In the genomic region with DNA sequence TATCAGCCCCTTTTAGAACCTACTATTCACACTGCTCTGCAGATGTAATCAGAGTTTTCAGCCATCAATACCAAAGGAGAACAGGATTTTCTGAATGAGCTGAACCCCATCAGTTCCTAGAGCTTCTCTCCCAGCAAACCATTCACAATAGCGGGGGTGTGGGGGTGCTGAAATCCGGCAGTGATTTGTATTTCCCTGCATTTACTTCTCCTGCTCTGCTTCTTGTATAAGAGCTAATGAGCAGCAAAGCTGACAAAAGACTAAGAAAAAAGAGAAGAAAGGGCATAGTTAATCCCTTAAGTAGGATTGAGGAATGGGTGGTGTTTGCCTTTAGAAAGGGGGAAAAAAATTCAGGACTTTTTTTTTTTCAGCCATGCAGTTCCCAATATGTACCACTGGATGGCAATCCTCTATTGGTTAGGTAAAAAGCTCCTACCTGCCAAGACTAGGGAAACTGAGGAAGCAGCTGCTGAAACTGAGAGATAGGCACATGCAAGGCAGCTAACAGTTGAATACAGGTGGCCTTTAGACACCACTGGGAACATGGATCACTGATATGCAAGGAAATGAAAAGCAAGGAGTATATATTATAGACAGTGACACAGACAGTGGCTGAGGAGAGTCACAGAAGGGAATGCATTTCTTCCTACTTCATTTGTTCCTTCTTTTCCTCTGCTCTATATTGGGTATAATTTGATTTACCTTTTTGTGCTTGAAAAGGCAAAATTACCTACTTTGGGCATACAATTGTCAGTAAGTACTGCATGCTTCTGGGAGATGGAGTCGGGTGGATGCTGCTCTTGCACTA, we compare ENCODE assay signal across 9 cellular contexts.
DNase-seq lines count a peak whose midpoint lies in the region; ATAC-seq and TF ChIP-seq lines count a peak whose summit lies in the region.
"Had no signal": no experiment of that assay in that cellular context is flagged by ENCODE, and none has a peak within 500 bp of the region (broad histone marks: within the 10 kb centered on the region; RNA-seq: fewer than 3 reads in every experiment).

No MANE protein-coding gene starts in this region.

- H3K27me3 Mint-ChIP-seq in CD4-positive, alpha-beta T cell, result no peaks in the 10 kb centered on the region

- POLR2A ChIA-PET in AG04449 (lab: Yijun Ruan, JAX), result no interaction called here
- POLR2A ChIA-PET in CD4-positive, alpha-beta T cell (lab: Charles Lee), result no interaction called here

- DNase-seq in AG04449 (ENCODE audit: low read depth, low spot score) (no peak), inferior parietal cortex (ENCODE audit: extremely low spot score) (peak; percentile 6), NCI-H510A (lab: John Stamatoyannopoulos, UW) (no peak), NOMO-1 treated with dmso at 0.1 percent for 144 hours (lab: John Stamatoyannopoulos, UW; ENCODE audit: unreplicated experiment) (no peak)
- DNase-seq in CD4-positive, alpha-beta T cell, result no peak
- no peak for DNase-seq in stimulated activated CD4-positive, alpha-beta T cell treated with anti-CD3 and anti-CD28 coated beads, Interleukin-2, amount 100 ng/mL, for 48 hours
- DNase-seq: activated CD4-positive, CD25-positive, alpha-beta regulatory T cell treated with anti-CD3 and anti-CD28 coated beads, Interleukin-2, amount 50 U/mL, for 72 hours had no signal

- H3K9me3 Mint-ChIP-seq in CD4-positive, alpha-beta T cell, result no peaks in the 10 kb centered on the region

- H3K9me3 ChIP-seq in CD4-positive, alpha-beta T cell (ENCODE audit: control insufficient read depth, low read length), result no peaks in the 10 kb centered on the region

- TF ChIP-seq CTCF in AG04449 (IDR thresholded peaks at IDR 0.05; ENCODE audit: insufficient read depth, low read length, missing control alignments), result peak; percentile 7
- peak; percentile 58 for TF ChIP-seq CTCF in GM12875 (IDR thresholded peaks at IDR 0.05; ENCODE audit: borderline replicate concordance, insufficient read depth, low read depth, low read length)
- TF ChIP-seq CTCF in VCaP (conservative IDR thresholded peaks at IDR 0.05), result peak; percentile 84
- no peak for TF ChIP-seq CTCF in CD4-positive, alpha-beta T cell (IDR thresholded peaks at IDR 0.05)

- no peak for ATAC-seq in CD4-positive, alpha-beta T cell (ENCODE audit: poor library complexity)

- H3K27ac Mint-ChIP-seq in CD4-positive, alpha-beta T cell, result no peak overlapping the region

- no peak overlapping the region for H3K4me3 Mint-ChIP-seq in CD4-positive, alpha-beta T cell

- no peaks in the 10 kb centered on the region for H3K27me3 ChIP-seq in CD4-positive, alpha-beta T cell (ENCODE audit: control insufficient read depth, insufficient read depth, low read length)

- H3K27ac ChIP-seq in VCaP, result no peak overlapping the region
- H3K27ac ChIP-seq in CD4-positive, alpha-beta T cell (ENCODE audit: low read depth, low read length), result no peak overlapping the region

- H3K4me3 ChIP-seq in AG04449 (ENCODE audit: low read depth, low read length) (no peak overlapping the region), GM12875 (ENCODE audit: low read depth, low read length) (no peak overlapping the region)

- CTCF ChIA-PET in AG04449 (lab: Yijun Ruan, JAX), result interaction anchor here (0.7 to 1.0 kb wide), 2 partner anchors 11 to 23 kb away, joined by 3 read pairs; no protein-coding TSS in a partner anchor
- CTCF ChIA-PET in CD4-positive, alpha-beta T cell (lab: Charles Lee), result interaction anchor here (1.5 kb wide), 1 partner anchor 20 kb away, joined by 3 read pairs; no protein-coding TSS in a partner anchor

- peaks cover 9% of the 10 kb centered on the region for H3K4me1 Mint-ChIP-seq in CD4-positive, alpha-beta T cell (ENCODE audit: low read depth)

- intact Hi-C loops in CD4-positive, alpha-beta T cell (cut with DNase I, micrococcal nuclease), result no loop called here

- H3K36me3 Mint-ChIP-seq in CD4-positive, alpha-beta T cell (ENCODE audit: low read depth), result no peaks in the 10 kb centered on the region
